7 cellular contexts compared by ENCODE assay signal in the genomic region with DNA sequence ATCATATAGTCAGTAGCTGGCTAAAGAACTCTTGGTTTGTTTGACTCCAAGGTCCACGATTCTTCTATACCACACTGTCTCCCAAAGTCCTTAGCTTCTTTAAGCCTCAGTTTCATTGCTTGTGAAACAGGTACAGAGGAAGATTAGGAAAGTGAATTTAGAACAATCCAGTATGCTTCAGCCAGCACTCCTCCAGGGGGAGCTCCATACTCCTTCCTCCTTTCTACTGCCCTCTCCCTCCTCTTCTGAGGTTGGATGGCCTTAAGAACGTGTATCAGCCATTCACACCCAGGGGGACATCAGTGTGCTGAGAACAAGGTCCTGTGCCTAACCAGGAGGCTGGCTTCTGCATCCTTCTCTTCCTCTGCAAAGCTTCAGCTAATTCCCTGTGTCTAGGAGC. TPM values are rescaled to one million over a fixed set of nuclear protein-coding genes. Genes with fewer than 3 reads are reported as not detected.
DNase-seq lines count a peak whose midpoint lies in the region; ATAC-seq and TF ChIP-seq lines count a peak whose summit lies in the region.

No MANE protein-coding gene starts in this region.

- no peak overlapping the region for H3K27ac Mint-ChIP-seq in nephron progenitor cell

- no peak overlapping the region for H3K4me3 ChIP-seq in GM12864 (ENCODE audit: low read depth, low read length)
- H3K4me3 ChIP-seq in Jurkat, Clone E6-1 (ENCODE audit: low read length), result no peak overlapping the region
- no peak overlapping the region for H3K4me3 ChIP-seq in brain microvascular endothelial cell (ENCODE audit: low read depth, low read length)

- in situ Hi-C loops in brain microvascular endothelial cell (cut with HindIII; ENCODE audit: low pct_ligation_motif_present, low sequenced_read_pairs), result no loop called here

- TF ChIP-seq CTCF in GM12864 (IDR thresholded peaks at IDR 0.05; ENCODE audit: low read depth, low read length, missing control alignments) (peak; percentile 69), brain microvascular endothelial cell (IDR thresholded peaks at IDR 0.05; ENCODE audit: low read depth, low read length, missing control alignments) (peak; percentile 85), nephron progenitor cell (IDR thresholded peaks at IDR 0.05) (peak; percentile 27)

- H3K27me3 ChIP-seq in brain microvascular endothelial cell (replicated peaks), result no peaks in the 10 kb centered on the region

- H3K36me3 ChIP-seq in brain microvascular endothelial cell (replicated peaks), result no peaks in the 10 kb centered on the region

- ATAC-seq in GM21528 (IDR thresholded peaks at IDR 0.05; ENCODE audit: low FRiP score, unreplicated experiment), result no peak

- no peak overlapping the region for H3K27ac ChIP-seq in brain microvascular endothelial cell

- H3K36me3 Mint-ChIP-seq in nephron progenitor cell (ENCODE audit: low read depth), result no peaks in the 10 kb centered on the region

- DNase-seq in GM12864 (ENCODE audit: low read depth), result no peak
- DNase-seq in Jurkat, Clone E6-1 (ENCODE audit: low read depth, low spot score), result peak; percentile 9
- DNase-seq in brain microvascular endothelial cell, result peak; percentile 49
- no peak for DNase-seq in nephron progenitor cell
- DNase-seq in NOMO-1 (lab: John Stamatoyannopoulos, UW; ENCODE audit: unreplicated experiment in 2 of 2), result no peak
- no peak for DNase-seq in retina

- H3K9me3 Mint-ChIP-seq in nephron progenitor cell, result peaks cover 4% of the 10 kb centered on the region

- no peak overlapping the region for H3K4me3 Mint-ChIP-seq in nephron progenitor cell

- H3K4me1 Mint-ChIP-seq in nephron progenitor cell, result peaks cover 8% of the 10 kb centered on the region

- peaks cover 5% of the 10 kb centered on the region for H3K27me3 Mint-ChIP-seq in nephron progenitor cell (ENCODE audit: low read depth, poor library complexity)

RNA-seq across cellular contexts. Expression of gene CALD1, which starts 54.8 kb away (rescaled TPM):
- not detected for polyA plus RNA-seq in Jurkat, Clone E6-1 (2012; ENCODE audit: insufficient read depth, insufficient read length)

Comparison
In these comparisons a context has a peak if more than half of its experiments do, and no peak if none do; other contexts are left out.
1. DNase-seq: peak in Jurkat, Clone E6-1 (single experiment) and brain microvascular endothelial cell (single experiment); none in GM12864 (single experiment), nephron progenitor cell (single experiment), NOMO-1 (0 of 2) and retina (single experiment).
2. CTCF ChIP-seq: peak in every context shown above with its lines; median percentile 85 in brain microvascular endothelial cell; 69 in GM12864; 27 in nephron progenitor cell.